21 cellular contexts compared by ENCODE assay signal in the genomic region with DNA sequence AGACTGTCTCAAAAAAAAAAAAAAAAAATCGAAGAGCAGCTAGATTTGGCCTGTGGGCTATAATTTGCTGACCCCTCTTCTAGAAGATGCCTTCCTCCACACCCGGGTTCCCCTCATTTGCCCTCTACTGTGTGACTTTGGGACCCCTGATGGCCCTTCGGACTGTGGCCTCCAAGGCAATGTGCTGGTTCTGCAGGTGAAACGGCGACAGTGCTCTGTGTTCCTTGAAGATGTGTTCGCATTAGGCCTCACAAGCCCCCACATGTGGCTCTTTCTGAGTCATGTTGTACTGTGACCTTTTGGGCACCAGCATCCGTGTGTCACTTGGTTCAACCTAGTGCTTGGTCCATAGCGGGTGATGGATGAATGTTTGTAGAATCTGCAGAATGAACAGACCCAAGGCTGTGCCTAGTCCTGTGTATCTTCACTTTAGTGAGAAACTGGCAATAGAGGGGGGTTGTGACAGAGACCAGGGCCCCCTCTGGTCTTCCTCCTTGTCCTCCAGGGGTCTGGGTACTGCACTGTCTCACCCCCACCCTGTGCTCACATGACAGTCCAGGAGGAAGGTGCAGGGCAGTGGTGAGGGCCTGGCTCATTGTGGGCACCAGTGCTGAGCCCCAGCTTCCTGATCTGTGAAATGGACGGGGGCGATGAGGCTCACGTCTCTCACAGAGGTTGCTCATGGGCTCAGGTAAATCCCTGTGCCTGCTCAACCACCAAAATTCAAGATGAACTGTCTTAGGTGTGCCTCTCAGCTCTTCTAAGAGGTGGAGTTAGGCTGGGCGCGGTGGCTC. TPM values are rescaled to one million over a fixed set of nuclear protein-coding genes. Genes with fewer than 3 reads are reported as not detected.
DNase-seq lines count a peak whose midpoint lies in the region; ATAC-seq, FAIRE-seq and TF ChIP-seq lines count a peak whose summit lies in the region.
"Had no signal": no experiment of that assay in that cellular context is flagged by ENCODE, and none has a peak within 500 bp of the region (broad histone marks: within the 10 kb centered on the region; RNA-seq: fewer than 3 reads in every experiment).

No MANE protein-coding gene starts in this region.

- H3K9ac ChIP-seq in kidney (ENCODE audit: low read length in 2 of 2), result no peak overlapping the region
- H3K9ac ChIP-seq: BLaER1 had no signal

- H3K4me1 ChIP-seq in RWPE2 (ENCODE audit: insufficient read depth, poor library complexity, severe bottlenecking) (peaks cover 12% of the 10 kb centered on the region), kidney (ENCODE audit: control insufficient read depth in 1 of 2, insufficient read depth in 1 of 2, low read depth in 1 of 2, low read length in 2 of 2) (no peaks in the 10 kb centered on the region), upper lobe of right lung (no peaks in the 10 kb centered on the region)

- no peak for FAIRE-seq in kidney (lab: Jason Lieb, UNC)

- peak; percentile 39 for DNase-seq in activated effector memory CD4-positive, alpha-beta T cell treated with anti-CD3 and anti-CD28 coated beads, Interleukin-2, amount 50 U/mL, for 16 hours
- no peak for DNase-seq in activated effector memory CD4-positive, alpha-beta T cell treated with Interleukin-2 at 50 U/mL for 16 hours
- DNase-seq in RWPE2 (ENCODE audit: low spot score) (peak; percentile 54), kidney (peak; percentile 17), upper lobe of right lung (peak; percentile 39), NCI-H146 (lab: John Stamatoyannopoulos, UW) (no peak)
- no peak for DNase-seq in stimulated activated naive CD4-positive, alpha-beta T cell treated with Interleukin-2 at 50 U/mL for 16 hours (lab: John Stamatoyannopoulos, UW)
- DNase-seq: Calu3; CD8-positive, alpha-beta T cell; DMS79 treated with DMSO at 0.1 percent for 48 hours; GF-D8; GOT3; H9; IMR-90 had no signal

- H3K9me3 ChIP-seq in RWPE2 (ENCODE audit: severe bottlenecking), result no peaks in the 10 kb centered on the region
- H3K9me3 ChIP-seq in kidney (ENCODE audit: control insufficient read depth in 1 of 2, low read length in 2 of 2), result no peaks in the 10 kb centered on the region
- H3K9me3 ChIP-seq in upper lobe of right lung, result no peaks in the 10 kb centered on the region
- H3K9me3 ChIP-seq: BLaER1 had no signal

- no peak for ATAC-seq in RWPE2 (ENCODE audit: low read depth)
- no peak for ATAC-seq in upper lobe of right lung
- no peak for ATAC-seq in GM19397 (IDR thresholded peaks at IDR 0.05; ENCODE audit: unreplicated experiment)
- ATAC-seq: CD8-positive, alpha-beta T cell had no signal

- H3K36me3 ChIP-seq in RWPE2 (ENCODE audit: low read depth) (no peaks in the 10 kb centered on the region), kidney (ENCODE audit: control insufficient read depth in 1 of 2, insufficient read depth in 2 of 2, low read length in 2 of 2) (no peaks in the 10 kb centered on the region), upper lobe of right lung (no peaks in the 10 kb centered on the region)
- H3K36me3 ChIP-seq: BLaER1 had no signal

- no peak overlapping the region for H3K27ac ChIP-seq in RWPE2 (ENCODE audit: poor library complexity, severe bottlenecking)
- no peak overlapping the region for H3K27ac ChIP-seq in kidney (ENCODE audit: low read depth in 2 of 2, low read length in 2 of 2)
- no peak overlapping the region for H3K27ac ChIP-seq in upper lobe of right lung
- H3K27ac ChIP-seq: 22Rv1, BLaER1, HL-60 had no signal

- H3K4me3 ChIP-seq in RWPE2 (ENCODE audit: severe bottlenecking), result no peak overlapping the region
- H3K4me3 ChIP-seq in kidney (ENCODE audit: low read length in 2 of 2), result no peak overlapping the region
- no peak overlapping the region for H3K4me3 ChIP-seq in upper lobe of right lung
- H3K4me3 ChIP-seq: BLaER1 had no signal

- intact Hi-C loops in kidney (cut with DNase I) (no loop called here), upper lobe of right lung (cut with DNase I) (no loop called here)

- H3K27me3 ChIP-seq in RWPE2 (ENCODE audit: insufficient read depth, poor library complexity, severe bottlenecking) (no peaks in the 10 kb centered on the region), upper lobe of right lung (no peaks in the 10 kb centered on the region)
- H3K27me3 ChIP-seq: BLaER1 had no signal

- TF ChIP-seq CTCF in RWPE2 (IDR thresholded peaks at IDR 0.05; ENCODE audit: poor library complexity, severe bottlenecking) (no peak), kidney (IDR thresholded peaks at IDR 0.05; ENCODE audit: borderline replicate concordance, extremely low read depth, insufficient read depth) (no peak), upper lobe of right lung (IDR thresholded peaks at IDR 0.05) (no peak)

RNA-seq across cellular contexts. Expression of a gene that starts 22.7 kb away (rescaled TPM):
- total RNA-seq in kidney (not detected), upper lobe of right lung (not detected)
- not detected for polyA plus RNA-seq in kidney (ENCODE audit: insufficient read depth, low read depth, low replicate concordance)
- total RNA-seq: A673; Calu3; CD8-positive, alpha-beta T cell; H9; HT1080; IMR-90 had no signal
- polyA plus RNA-seq: AG04450, IMR-90 had no signal

Comparison
In these comparisons a context has a peak if more than half of its experiments do, and no peak if none do; other contexts are left out.
1. DNase-seq: peak in activated effector memory CD4-positive, alpha-beta T cell treated with anti-CD3 and anti-CD28 coated beads, Interleukin-2, amount 50 U/mL, for 16 hours (single experiment), RWPE2 (single experiment), kidney (single experiment) and upper lobe of right lung (single experiment); none in activated effector memory CD4-positive, alpha-beta T cell treated with Interleukin-2 at 50 U/mL for 16 hours (single experiment), stimulated activated naive CD4-positive, alpha-beta T cell treated with Interleukin-2 at 50 U/mL for 16 hours (single experiment) and NCI-H146 (single experiment).